Comparison of ENCODE assay signal across 17 cellular contexts in the genomic region with DNA sequence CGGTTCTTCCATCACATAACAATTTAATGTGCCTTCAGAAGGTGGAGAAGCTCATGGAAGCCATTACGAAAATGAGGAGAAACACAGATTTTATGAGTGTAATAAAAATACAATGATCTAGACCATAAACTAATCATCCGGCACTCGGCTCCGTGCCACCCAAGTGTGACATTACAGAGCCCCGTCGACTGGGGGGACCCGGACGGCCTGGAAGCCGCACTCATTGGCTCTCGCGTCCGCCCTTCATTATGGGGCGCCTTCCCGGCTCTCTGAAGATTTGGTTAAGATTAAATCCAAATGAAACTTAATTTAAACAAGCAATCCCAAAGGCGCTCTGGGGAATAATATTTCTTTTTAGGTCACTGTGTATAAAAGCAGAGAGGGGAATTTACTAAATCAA.
A peak's percentile ranks its signal among the peaks of the same experiment; 100 is the strongest.
DNase-seq lines count a peak whose midpoint lies in the region; ATAC-seq and TF ChIP-seq lines count a peak whose summit lies in the region.
"Had no signal": no experiment of that assay in that cellular context is flagged by ENCODE, and none has a peak within 500 bp of the region (broad histone marks: within the 10 kb centered on the region; RNA-seq: fewer than 3 reads in every experiment).

No MANE protein-coding gene starts in this region.

- no peak overlapping the region for H3K4me3 ChIP-seq in colonic mucosa
- H3K4me3 ChIP-seq: A549, GM12878, GM23248 had no signal

- H3K36me3 Mint-ChIP-seq in T-helper 17 cell (ENCODE audit: low read depth) = no peaks in the 10 kb centered on the region
- H3K36me3 Mint-ChIP-seq in CD14-positive monocyte = no peaks in the 10 kb centered on the region
- H3K36me3 Mint-ChIP-seq: CD8-positive, alpha-beta memory T cell had no signal

- H3K27me3 ChIP-seq in colonic mucosa = peaks cover 4% of the 10 kb centered on the region

- intact Hi-C loops in colonic mucosa (cut with DNase I) (no loop called here), posterior vena cava (cut with DNase I) (no loop called here), CD14-positive monocyte (cut with micrococcal nuclease) (no loop called here)

- no peak for DNase-seq in T-helper 17 cell
- peak; percentile 59 for DNase-seq in colonic mucosa
- peak; percentile 35 for DNase-seq in posterior vena cava (ENCODE audit: low spot score)
- DNase-seq in NCI-H526 (lab: John Stamatoyannopoulos, UW) = no peak
- DNase-seq in stimulated activated CD4-positive, alpha-beta T cell treated with anti-CD3 and anti-CD28 coated beads, Interleukin-4, amount 100 ng/mL, for 24 hours = no peak
- no peak for DNase-seq in CD14-positive monocyte (ENCODE audit: low spot score)
- DNase-seq: BE2C; Caco-2; CD8-positive, alpha-beta memory T cell; DMS53; GM23248; H7; HFFc6 had no signal

- H3K9me3 Mint-ChIP-seq in CD14-positive monocyte = peaks cover 0 to 8% (median 2%) of the 10 kb centered on the region in 7 donors
- H3K9me3 Mint-ChIP-seq: CD8-positive, alpha-beta memory T cell had no signal

- TF ChIP-seq CTCF in colonic mucosa (IDR thresholded peaks at IDR 0.05) (no peak), CD14-positive monocyte (IDR thresholded peaks at IDR 0.05) (no peak)

- no peaks in the 10 kb centered on the region for H3K36me3 ChIP-seq in colonic mucosa
- H3K36me3 ChIP-seq: BE2C had no signal

- H3K27ac Mint-ChIP-seq in T-helper 17 cell (peak overlapping the region; percentile 19), CD14-positive monocyte (no peak overlapping the region)
- H3K27ac Mint-ChIP-seq: CD8-positive, alpha-beta memory T cell; HFFc6 had no signal

- ATAC-seq in T-helper 17 cell (no peak), HG02759 (IDR thresholded peaks at IDR 0.05; ENCODE audit: unreplicated experiment) (no peak)
- ATAC-seq: A549, GM12878 had no signal

- no peaks in the 10 kb centered on the region for H3K4me1 ChIP-seq in colonic mucosa
- H3K4me1 ChIP-seq: A549, BE2C, Caco-2 had no signal

- H3K9me3 ChIP-seq in T-helper 17 cell (ENCODE audit: control insufficient read depth, low read length, poor library complexity, severe bottlenecking) (no peaks in the 10 kb centered on the region), colonic mucosa (no peaks in the 10 kb centered on the region)
- H3K9me3 ChIP-seq: A549, BE2C, Caco-2 had no signal

- H3K27ac ChIP-seq in colonic mucosa = no peak overlapping the region
- H3K27ac ChIP-seq: A549, C4-2B, GM23248 had no signal

- H3K4me1 Mint-ChIP-seq in T-helper 17 cell (no peaks in the 10 kb centered on the region), CD14-positive monocyte (peaks cover 2% of the 10 kb centered on the region)

- H3K27me3 Mint-ChIP-seq in T-helper 17 cell (peaks cover 30% of the 10 kb centered on the region), CD14-positive monocyte (ENCODE audit: low read depth in 3 of 3) (peaks cover 20 to 36% (median 25%) of the 10 kb centered on the region in 3 donors)

- H3K4me3 Mint-ChIP-seq in T-helper 17 cell (no peak overlapping the region), CD14-positive monocyte (no peak overlapping the region)
- H3K4me3 Mint-ChIP-seq: CD8-positive, alpha-beta memory T cell; HFFc6 had no signal

- H3K9ac ChIP-seq in colonic mucosa (ENCODE audit: low read depth in 2 of 2, low read length in 2 of 2) = no peak overlapping the region
- H3K9ac ChIP-seq: GM23248 had no signal

Comparison
In these comparisons a context has a peak if more than half of its experiments do, and no peak if none do; other contexts are left out.
1. DNase-seq: peak in colonic mucosa (single experiment) and posterior vena cava (single experiment); none in T-helper 17 cell (0 of 3), NCI-H526 (0 of 2), stimulated activated CD4-positive, alpha-beta T cell treated with anti-CD3 and anti-CD28 coated beads, Interleukin-4, amount 100 ng/mL, for 24 hours (single experiment) and CD14-positive monocyte (single experiment).